In the genomic region with DNA sequence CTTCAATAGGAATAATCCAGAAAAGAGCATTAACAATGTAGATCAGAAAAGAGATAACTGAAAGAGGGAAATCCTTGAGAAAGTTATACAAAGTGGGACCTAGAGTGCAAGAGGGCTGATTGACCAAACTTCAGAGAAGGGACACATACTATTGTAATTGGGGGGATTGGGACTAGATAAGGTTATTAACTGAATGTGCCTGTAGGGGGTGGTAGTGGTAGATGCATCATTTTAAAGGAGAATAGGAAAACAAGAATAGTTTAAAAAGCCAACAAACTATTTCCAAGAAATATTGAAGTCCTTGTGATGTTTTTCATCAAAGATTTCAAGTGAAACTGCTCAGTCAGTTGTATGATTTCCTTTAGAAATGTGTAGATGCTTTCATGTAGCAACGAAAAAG, we compare ENCODE assay signal across 13 cellular contexts.
"Had no signal": no experiment of that assay in that cellular context is flagged by ENCODE, and none has a peak within 500 bp of the region (broad histone marks: within the 10 kb centered on the region; RNA-seq: fewer than 3 reads in every experiment).

No MANE protein-coding gene starts in this region.

- H3K27ac ChIP-seq: hepatocyte, VCaP had no signal

- H3K36me3 Mint-ChIP-seq: activated naive CD4-positive, alpha-beta T cell treated with anti-CD3 and anti-CD28 coated beads, Interleukin-2, amount 10 ng/mL, durations not matched to agents 7 days and 5 days; natural killer cell treated with Interleukin-12 subunit alpha and Interleukin-12 subunit beta and Interleukin-15 and Interleukin-18, amount 100 ng/mL, for 72 hours; stimulated activated effector memory CD8-positive, alpha-beta T cell treated with anti-CD3 and anti-CD28 coated beads, Interleukin-12 subunit alpha, Interleukin-12 subunit beta, amount 100 ng/mL, for 72 hours had no signal

- H3K4me1 Mint-ChIP-seq: activated naive CD4-positive, alpha-beta T cell treated with anti-CD3 and anti-CD28 coated beads, Interleukin-2, amount 10 ng/mL, durations not matched to agents 7 days and 5 days; stimulated activated effector memory CD8-positive, alpha-beta T cell treated with anti-CD3 and anti-CD28 coated beads, Interleukin-12 subunit alpha, Interleukin-12 subunit beta, amount 100 ng/mL, for 72 hours had no signal

- H3K27me3 ChIP-seq: hepatocyte had no signal

- H3K79me2 ChIP-seq: hepatocyte had no signal

- H2AFZ ChIP-seq: hepatocyte had no signal

- H3K4me3 ChIP-seq: hepatocyte had no signal

- DNase-seq: activated CD4-positive, alpha-beta T cell treated with anti-CD3 and anti-CD28 coated beads, Interleukin-2, amount 50 U/mL, for 48 hours; activated naive CD4-positive, alpha-beta T cell treated with anti-CD3 and anti-CD28 coated beads, Interleukin-2, amount 10 ng/mL, durations not matched to agents 7 days and 5 days; mesenchymal stem cell; nucleus accumbens; posterior cingulate gyrus; retina; stimulated activated CD4-positive, alpha-beta T cell treated with anti-CD3 and anti-CD28 coated beads, Interleukin-12 subunit alpha, Interleukin-12 subunit beta, amount 100 ng/mL, for 4 hours; T-helper 9 cell had no signal

- H3K4me2 ChIP-seq: hepatocyte had no signal

- H3K27ac Mint-ChIP-seq: activated naive CD4-positive, alpha-beta T cell treated with anti-CD3 and anti-CD28 coated beads, Interleukin-2, amount 10 ng/mL, durations not matched to agents 7 days and 5 days; activated T-helper 2 cell treated with anti-CD3 and anti-CD28 coated beads, Interferon-gamma antibody, Interleukin-2, Interleukin-4, amounts not matched to agents 10 μg/mL and 5 μg/mL and 100 μg/mL, durations not matched to agents 14 hours and 24 hours and 36 hours; natural killer cell treated with Interleukin-12 subunit alpha and Interleukin-12 subunit beta and Interleukin-15 and Interleukin-18, amount 100 ng/mL, for 72 hours; stimulated activated effector memory CD8-positive, alpha-beta T cell treated with anti-CD3 and anti-CD28 coated beads, Interleukin-12 subunit alpha, Interleukin-12 subunit beta, amount 100 ng/mL, for 72 hours had no signal

- ATAC-seq: natural killer cell treated with Interleukin-12 subunit alpha and Interleukin-12 subunit beta and Interleukin-15 and Interleukin-18, amount 100 ng/mL, for 72 hours; stimulated activated effector memory CD8-positive, alpha-beta T cell treated with anti-CD3 and anti-CD28 coated beads, Interleukin-12 subunit alpha, Interleukin-12 subunit beta, amount 100 ng/mL, for 72 hours had no signal

- H3K27me3 Mint-ChIP-seq: activated naive CD4-positive, alpha-beta T cell treated with anti-CD3 and anti-CD28 coated beads, Interleukin-2, amount 10 ng/mL, durations not matched to agents 7 days and 5 days; natural killer cell treated with Interleukin-12 subunit alpha and Interleukin-12 subunit beta and Interleukin-15 and Interleukin-18, amount 100 ng/mL, for 72 hours had no signal

- H3K4me3 Mint-ChIP-seq: activated naive CD4-positive, alpha-beta T cell treated with anti-CD3 and anti-CD28 coated beads, Interleukin-2, amount 10 ng/mL, durations not matched to agents 7 days and 5 days; natural killer cell treated with Interleukin-12 subunit alpha and Interleukin-12 subunit beta and Interleukin-15 and Interleukin-18, amount 100 ng/mL, for 72 hours; stimulated activated effector memory CD8-positive, alpha-beta T cell treated with anti-CD3 and anti-CD28 coated beads, Interleukin-12 subunit alpha, Interleukin-12 subunit beta, amount 100 ng/mL, for 72 hours had no signal
